Comparison of ENCODE assay signal across 13 cellular contexts in the genomic region with DNA sequence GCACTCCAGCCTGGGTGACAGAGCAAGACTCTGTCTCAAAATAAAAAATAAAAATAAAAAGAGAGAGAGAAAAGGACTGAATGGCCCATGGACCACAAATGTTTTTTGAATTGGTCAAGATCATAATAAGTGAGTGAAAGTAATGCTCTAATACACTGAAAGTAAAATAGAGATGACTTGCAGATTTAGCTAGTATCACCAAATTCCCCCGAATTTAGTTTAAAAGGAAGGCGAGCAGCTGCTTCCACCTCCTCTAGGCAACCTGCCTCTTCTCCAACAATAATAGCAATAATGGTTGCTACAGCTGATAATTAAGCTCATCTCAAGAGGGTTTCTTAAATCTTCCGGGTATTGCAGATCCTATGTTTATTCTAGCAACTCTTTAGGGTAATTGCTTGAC. TPM values are rescaled to one million over a fixed set of nuclear protein-coding genes. Genes with fewer than 3 reads are reported as not detected.
DNase-seq lines count a peak whose midpoint lies in the region; ATAC-seq, FAIRE-seq and TF ChIP-seq lines count a peak whose summit lies in the region.
"Had no signal": no experiment of that assay in that cellular context is flagged by ENCODE, and none has a peak within 500 bp of the region (broad histone marks: within the 10 kb centered on the region; RNA-seq: fewer than 3 reads in every experiment).

No MANE protein-coding gene starts in this region.

- no peak overlapping the region for H3K4me3 ChIP-seq in A549
- H3K4me3 ChIP-seq in CD8-positive, alpha-beta T cell (ENCODE audit: low read depth, low read length) = no peak overlapping the region
- H3K4me3 ChIP-seq in lower lobe of right lung = no peak overlapping the region
- H3K4me3 ChIP-seq in MM.1S (ENCODE audit: low read length) = no peak overlapping the region
- H3K4me3 ChIP-seq: ascending aorta had no signal

- H3K9me3 ChIP-seq in A549 = no peaks in the 10 kb centered on the region
- H3K9me3 ChIP-seq in CD8-positive, alpha-beta T cell (ENCODE audit: low read length) = no peaks in the 10 kb centered on the region
- H3K9me3 ChIP-seq in lower lobe of right lung = no peaks in the 10 kb centered on the region
- H3K9me3 ChIP-seq in MM.1S (replicated peaks; ENCODE audit: insufficient read depth, low read length) = no peaks in the 10 kb centered on the region
- H3K9me3 ChIP-seq: ascending aorta had no signal

- peak overlapping the region; percentile 15; the same call in 1 of the 3 replicates for H3K4me2 ChIP-seq in A549
- no peak overlapping the region for H3K4me2 ChIP-seq in MM.1S (ENCODE audit: low read depth, low read length)

- H3K36me3 Mint-ChIP-seq in CD8-positive, alpha-beta T cell = peaks cover 21% of the 10 kb centered on the region

- peak overlapping the region; percentile 32 for H3K27ac Mint-ChIP-seq in CD8-positive, alpha-beta T cell

- CTCF ChIA-PET in A549 (lab: Yijun Ruan, JAX) (interaction anchor here (0.5 to 1.1 kb wide), 2 partner anchors 37 to 338 kb away, joined by 3 read pairs; a partner anchor contains a TSS), RWPE1 (lab: Yijun Ruan, JAX) (interaction anchor here (0.6 kb wide), 1 partner anchor 21 kb away, joined by 4 read pairs; no protein-coding TSS in a partner anchor)
- CTCF ChIA-PET in CD8-positive, alpha-beta T cell (lab: Charles Lee) = no interaction called here

- no peak overlapping the region for H3K9ac ChIP-seq in MM.1S (ENCODE audit: low read length)

- no peaks in the 10 kb centered on the region for H3K9me3 Mint-ChIP-seq in CD8-positive, alpha-beta T cell

- H3K27ac ChIP-seq in A549 (peak overlapping the region in 1 of 2 experiments; percentile 79; a peak in 3 of 6 replicates), RWPE1 (peak overlapping the region; percentile 66), lower lobe of right lung (peak overlapping the region; percentile 75), MM.1S (ENCODE audit: low read length) (no peak overlapping the region)
- H3K27ac ChIP-seq in CD8-positive, alpha-beta T cell (ENCODE audit: low read depth, low read length) = no peak overlapping the region
- H3K27ac ChIP-seq: ascending aorta had no signal

- intact Hi-C loops in CD8-positive, alpha-beta T cell (cut with DNase I, micrococcal nuclease) = no loop called here
- intact Hi-C loops in lower lobe of right lung (cut with DNase I) = no loop called here

- peaks cover 15% of the 10 kb centered on the region; the same call in 1 of the 2 replicates for H4K20me1 ChIP-seq in MM.1S (ENCODE audit: insufficient read depth, low read length)

- no peak overlapping the region for H3K4me3 Mint-ChIP-seq in CD8-positive, alpha-beta T cell

- no peak overlapping the region for H2AFZ ChIP-seq in MM.1S (ENCODE audit: low read length)

- POLR2A ChIA-PET in A549 (lab: Yijun Ruan, JAX) = no interaction called here
- POLR2A ChIA-PET in CD8-positive, alpha-beta T cell (lab: Charles Lee) = interaction anchor here (0.8 to 1.1 kb wide), 3 partner anchors 9 to 1670 kb away, joined by 3 to 5 read pairs (median 3); no protein-coding TSS in a partner anchor
- POLR2A ChIA-PET in RWPE1 (lab: Yijun Ruan, JAX; ENCODE audit: low non-redundant PET) = no interaction called here

- H3K27me3 Mint-ChIP-seq in CD8-positive, alpha-beta T cell (ENCODE audit: low read depth) = no peaks in the 10 kb centered on the region

- H3K27me3 ChIP-seq in CD8-positive, alpha-beta T cell (ENCODE audit: insufficient read depth, low read length) = no peaks in the 10 kb centered on the region
- H3K27me3 ChIP-seq in lower lobe of right lung (ENCODE audit: low read depth) = no peaks in the 10 kb centered on the region
- no peaks in the 10 kb centered on the region for H3K27me3 ChIP-seq in MM.1S (replicated peaks; ENCODE audit: insufficient read depth, low read length)
- H3K27me3 ChIP-seq: ascending aorta had no signal

- no peak for TF ChIP-seq POLR2A in A549 (IDR thresholded peaks at IDR 0.05; ENCODE audit: low read length)

- no peaks in the 10 kb centered on the region for H3K9me2 ChIP-seq in MM.1S (replicated peaks; ENCODE audit: insufficient read depth, low read length)

- TF ChIP-seq RAD21 in A549 (conservative IDR thresholded peaks at IDR 0.05 in 1 of 2, IDR thresholded peaks at IDR 0.05 in 1 of 2) = no peak

- H3K4me1 Mint-ChIP-seq in CD8-positive, alpha-beta T cell (ENCODE audit: low read depth) = peaks cover 69% of the 10 kb centered on the region

- FAIRE-seq in A549 (lab: Jason Lieb, UNC) = no peak

- H3K36me3 ChIP-seq in CD8-positive, alpha-beta T cell (ENCODE audit: insufficient read depth, low read length) = no peaks in the 10 kb centered on the region
- H3K36me3 ChIP-seq in lower lobe of right lung = no peaks in the 10 kb centered on the region
- H3K36me3 ChIP-seq in MM.1S (replicated peaks; ENCODE audit: insufficient read depth, low read length) = no peaks in the 10 kb centered on the region
- H3K36me3 ChIP-seq: ascending aorta had no signal

- TF ChIP-seq CTCF in A549 (IDR thresholded peaks at IDR 0.05) (no peak), RWPE1 (conservative IDR thresholded peaks at IDR 0.05; ENCODE audit: low read depth) (no peak), lower lobe of right lung (IDR thresholded peaks at IDR 0.05) (no peak), MM.1S (IDR thresholded peaks at IDR 0.05; ENCODE audit: low read length) (no peak)
- no peak for TF ChIP-seq CTCF in CD8-positive, alpha-beta T cell (IDR thresholded peaks at IDR 0.05)

- H3K79me2 ChIP-seq in MM.1S (ENCODE audit: low read length) = peaks cover 98% of the 10 kb centered on the region

- WGBS in A549 (ENCODE audit: missing lambda C conversion rate) = 87% methylated on average over 3 of the region's 3 CpGs

- 0 out of 2 replicates have a peak, but pooled peaks cover 2% of the 10 kb centered on the region for H3F3A ChIP-seq in MM.1S (ENCODE audit: insufficient read depth, low read length)

- TF ChIP-seq EP300 in A549 (IDR thresholded peaks at IDR 0.05) = no peak

- no peak for DNase-seq in A549 (ENCODE audit: low read depth in 1 of 2, low spot score in 1 of 2)
- no peak for DNase-seq in CD8-positive, alpha-beta T cell
- DNase-seq in RWPE1 (ENCODE audit: low spot score) = no peak
- no peak for DNase-seq in lower lobe of right lung
- no peak for DNase-seq in iPS-NIHi7 (ENCODE audit: extremely low spot score)
- DNase-seq in AG20443 (ENCODE audit: low spot score) = no peak
- no peak for DNase-seq in MM.1S
- DNase-seq: activated CD4-positive, alpha-beta T cell treated with anti-CD3 and anti-CD28 coated beads, Interleukin-2, amount 50 U/mL, for 1 hour; AML-193; EL; NCI-H187 had no signal

- peaks cover 71% of the 10 kb centered on the region for H3K4me1 ChIP-seq in A549
- H3K4me1 ChIP-seq in CD8-positive, alpha-beta T cell (ENCODE audit: insufficient read depth, low read length) = peaks cover 54% of the 10 kb centered on the region
- H3K4me1 ChIP-seq in lower lobe of right lung = peaks cover 80% of the 10 kb centered on the region
- peaks cover 7% of the 10 kb centered on the region for H3K4me1 ChIP-seq in MM.1S (ENCODE audit: low read length)

- ATAC-seq in A549 (no peak), lower lobe of right lung (no peak), HG02840 (IDR thresholded peaks at IDR 0.05; ENCODE audit: low FRiP score, unreplicated experiment) (no peak)
- ATAC-seq in CD8-positive, alpha-beta T cell = no peak

TF ChIP-seq in A549, 52 proteins besides CTCF, POLR2A, EP300 and RAD21:
- TF ChIP-seq ZC3H11A (IDR thresholded peaks at IDR 0.05) (no peak), FOXS1 (CRISPR knock-in tag; IDR thresholded peaks at IDR 0.05) (no peak), TFCP2L1 (CRISPR knock-in tag; IDR thresholded peaks at IDR 0.05) (no peak), KDM1A (IDR thresholded peaks at IDR 0.05; ENCODE audit: low read depth) (no peak), MAFK (IDR thresholded peaks at IDR 0.05; ENCODE audit: partially characterized antibody) (peak; percentile 39), CBX8 (IDR thresholded peaks at IDR 0.05) (no peak), FOSL2 (IDR thresholded peaks at IDR 0.05) (no peak), FOSL2 (CRISPR knock-in tag; IDR thresholded peaks at IDR 0.05) (no peak), NPAS2 (CRISPR knock-in tag; IDR thresholded peaks at IDR 0.05; ENCODE audit: borderline replicate concordance) (no peak), JUN (IDR thresholded peaks at IDR 0.05) (no peak), NFE2L2 (conservative IDR thresholded peaks at IDR 0.05; ENCODE audit: low read length) (peak; percentile 81)
- TF ChIP-seq, protein P1, sequence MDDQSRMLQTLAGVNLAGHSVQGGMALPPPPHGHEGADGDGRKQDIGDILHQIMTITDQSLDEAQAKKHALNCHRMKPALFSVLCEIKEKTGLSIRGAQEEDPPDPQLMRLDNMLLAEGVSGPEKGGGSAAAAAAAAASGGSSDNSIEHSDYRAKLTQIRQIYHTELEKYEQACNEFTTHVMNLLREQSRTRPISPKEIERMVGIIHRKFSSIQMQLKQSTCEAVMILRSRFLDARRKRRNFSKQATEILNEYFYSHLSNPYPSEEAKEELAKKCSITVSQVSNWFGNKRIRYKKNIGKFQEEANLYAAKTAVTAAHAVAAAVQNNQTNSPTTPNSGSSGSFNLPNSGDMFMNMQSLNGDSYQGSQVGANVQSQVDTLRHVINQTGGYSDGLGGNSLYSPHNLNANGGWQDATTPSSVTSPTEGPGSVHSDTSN (IDR thresholded peaks at IDR 0.05) = no peak
- TF ChIP-seq, protein P2, sequence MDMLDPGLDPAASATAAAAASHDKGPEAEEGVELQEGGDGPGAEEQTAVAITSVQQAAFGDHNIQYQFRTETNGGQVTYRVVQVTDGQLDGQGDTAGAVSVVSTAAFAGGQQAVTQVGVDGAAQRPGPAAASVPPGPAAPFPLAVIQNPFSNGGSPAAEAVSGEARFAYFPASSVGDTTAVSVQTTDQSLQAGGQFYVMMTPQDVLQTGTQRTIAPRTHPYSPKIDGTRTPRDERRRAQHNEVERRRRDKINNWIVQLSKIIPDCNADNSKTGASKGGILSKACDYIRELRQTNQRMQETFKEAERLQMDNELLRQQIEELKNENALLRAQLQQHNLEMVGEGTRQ (IDR thresholded peaks at IDR 0.05) = no peak
TF ChIP-seq in A549: peak in this region for 2.

RNA-seq across cellular contexts. Expression of a gene that starts 36.8 kb away (rescaled TPM):
- polyA plus RNA-seq in A549 (2011; rRNA removed) = 137 and 138 TPM in 2 replicates
- 41.9 and 60.7 TPM in 2 replicates for polyA plus RNA-seq in A549 (2012; cell fraction: cytosol; rRNA removed)
- polyA plus RNA-seq in A549 (2012; cell fraction: nucleus; rRNA removed) = 85.9 and 116 TPM in 2 replicates
- polyA plus RNA-seq in A549 (2017; fragmentation: RNase III; extraction: RNeasy Plus Mini Kit Qiagen cat#74134 plus additional on column Dnase treatment) = 51.4 to 54.1 TPM (median 53.8 TPM) in 3 replicates
- polyA minus RNA-seq in A549 (2011; rRNA and poly(A)+ RNA removed) = 186 and 188 TPM in 2 replicates
- 10 to 100 TPM; 93.2 to 96.1 TPM for total RNA-seq in CD8-positive, alpha-beta T cell
- 105 TPM for total RNA-seq in lower lobe of right lung

RNA-seq across cellular contexts. Expression of a gene that starts 49.2 kb away (rescaled TPM):
- polyA plus RNA-seq in A549 (2011; rRNA removed) (58.8 and 69.2 TPM in 2 replicates), A549 (2017; fragmentation: RNase III; extraction: RNeasy Plus Mini Kit Qiagen cat#74134 plus additional on column Dnase treatment) (57.0 to 68.2 TPM (median 63.4 TPM) in 3 replicates)
- 101 and 110 TPM in 2 replicates for polyA plus RNA-seq in A549 (2012; cell fraction: cytosol; rRNA removed)
- 51.0 and 55.2 TPM in 2 replicates for polyA plus RNA-seq in A549 (2012; cell fraction: nucleus; rRNA removed)
- polyA minus RNA-seq in A549 (2011; rRNA and poly(A)+ RNA removed) = 23.8 and 31.3 TPM in 2 replicates
- 10 to 100 TPM; 24.4 to 24.5 TPM for total RNA-seq in CD8-positive, alpha-beta T cell
- total RNA-seq in lower lobe of right lung = 78.1 TPM

Comparison
In these comparisons a context has a peak if more than half of its experiments do, and no peak if none do; other contexts are left out.
1. H3K27ac ChIP-seq: peak in RWPE1 (single experiment) and lower lobe of right lung (single experiment); none in CD8-positive, alpha-beta T cell (single experiment) and MM.1S (single experiment).